ENCODE assay signal across 1 cellular context in the genomic region with DNA sequence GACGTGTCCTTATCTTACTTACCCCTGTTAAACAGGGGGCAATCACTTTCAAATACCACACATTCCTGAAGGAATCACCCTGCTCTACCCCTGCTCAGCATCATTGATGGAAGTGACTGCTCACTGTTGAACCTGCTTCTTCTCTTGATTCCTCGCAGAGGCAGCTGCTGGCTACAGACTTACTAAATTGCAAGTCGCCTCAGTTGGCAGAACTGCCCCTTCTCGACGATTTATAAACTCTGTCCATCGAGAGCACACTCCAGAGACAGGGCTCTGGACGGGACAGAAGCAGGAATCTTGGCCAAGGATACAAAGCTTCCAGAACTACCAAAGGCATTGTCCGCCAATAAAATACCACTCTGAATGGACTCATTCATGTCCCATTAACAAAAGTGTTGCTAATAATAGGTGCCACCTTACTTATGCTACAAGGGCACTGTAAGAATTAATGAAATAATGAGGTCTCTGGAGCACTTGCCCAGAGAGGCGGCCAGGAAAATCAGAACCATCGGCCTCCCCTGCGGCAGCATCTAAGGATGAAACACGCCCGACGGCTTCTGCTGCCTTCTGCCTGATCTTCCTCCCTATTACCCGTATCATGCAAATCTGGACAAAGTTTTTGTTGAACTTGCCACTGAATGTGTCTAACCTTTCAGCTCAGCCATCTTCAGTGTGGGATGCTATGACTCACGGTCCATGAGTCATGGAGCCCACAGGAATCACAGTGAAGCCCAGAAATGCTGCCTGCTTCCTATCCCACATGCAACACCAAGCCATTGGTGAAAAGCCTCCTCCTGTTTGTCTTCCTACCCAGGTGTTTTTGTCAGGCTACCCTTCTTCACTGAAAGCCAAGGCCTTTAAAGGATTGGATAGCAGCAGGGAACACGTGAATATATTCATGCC.
TF ChIP-seq lines count a peak whose summit lies in the region.

No MANE protein-coding gene starts in this region.

TF ChIP-seq in K562, 482 proteins besides CTCF, POLR2A, EP300 and RAD21 (continued from another document):
- TF ChIP-seq MITF (IDR thresholded peaks at IDR 0.05) (no peak), BMI1 (IDR thresholded peaks at IDR 0.05; ENCODE audit: low read length) (no peak), HLTF (IDR thresholded peaks at IDR 0.05) (no peak), KLF16 (IDR thresholded peaks at IDR 0.05) (no peak), FOSL1 (tag; conservative IDR thresholded peaks at IDR 0.05) (peak; percentile 81), TSC22D4 (tag; IDR thresholded peaks at IDR 0.05) (no peak), POU5F1 (IDR thresholded peaks at IDR 0.05; ENCODE audit: borderline replicate concordance, low read depth, low read length, partially characterized antibody) (no peak), CSDE1 (IDR thresholded peaks at IDR 0.05) (no peak), PRDM10 (IDR thresholded peaks at IDR 0.05; ENCODE audit: partially characterized antibody) (no peak), ZNF778 (CRISPR knock-in tag; IDR thresholded peaks at IDR 0.05) (no peak), JUND (IDR thresholded peaks at IDR 0.05; ENCODE audit: borderline replicate concordance, low read depth, low read length) (peak; percentile 72), JUND (tag; IDR thresholded peaks at IDR 0.05; ENCODE audit: borderline replicate concordance, low read depth, low read length) (peak; percentile 54; the same call in 1 of the 3 replicates), TOE1 (IDR thresholded peaks at IDR 0.05; ENCODE audit: borderline replicate concordance) (no peak), TOE1 (CRISPR knock-in tag; IDR thresholded peaks at IDR 0.05; ENCODE audit: borderline replicate concordance, low read depth) (no peak), C11orf30 (IDR thresholded peaks at IDR 0.05; ENCODE audit: low read depth) (no peak), ZNF407 (IDR thresholded peaks at IDR 0.05; ENCODE audit: low read depth) (no peak), HEY1 (CRISPR knock-in tag; IDR thresholded peaks at IDR 0.05; ENCODE audit: borderline replicate concordance) (no peak), CHD2 (IDR thresholded peaks at IDR 0.05; ENCODE audit: low read depth, low read length) (no peak)
- TF ChIP-seq, protein P1, sequence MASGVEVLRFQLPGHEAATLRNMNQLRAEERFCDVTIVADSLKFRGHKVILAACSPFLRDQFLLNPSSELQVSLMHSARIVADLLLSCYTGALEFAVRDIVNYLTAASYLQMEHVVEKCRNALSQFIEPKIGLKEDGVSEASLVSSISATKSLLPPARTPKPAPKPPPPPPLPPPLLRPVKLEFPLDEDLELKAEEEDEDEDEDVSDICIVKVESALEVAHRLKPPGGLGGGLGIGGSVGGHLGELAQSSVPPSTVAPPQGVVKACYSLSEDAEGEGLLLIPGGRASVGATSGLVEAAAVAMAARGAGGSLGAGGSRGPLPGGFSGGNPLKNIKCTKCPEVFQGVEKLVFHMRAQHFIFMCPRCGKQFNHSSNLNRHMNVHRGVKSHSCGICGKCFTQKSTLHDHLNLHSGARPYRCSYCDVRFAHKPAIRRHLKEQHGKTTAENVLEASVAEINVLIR (CRISPR knock-in tag; IDR thresholded peaks at IDR 0.05) = no peak
